7 cellular contexts compared by ENCODE assay signal in genomic region chr13:33017410-33017929, GRCh38. TPM values are rescaled to one million over a fixed set of nuclear protein-coding genes. Genes with fewer than 3 reads are reported as not detected.
A peak's percentile ranks its signal among the peaks of the same experiment; 100 is the strongest.
DNase-seq lines count a peak whose midpoint lies in the region; ATAC-seq and TF ChIP-seq lines count a peak whose summit lies in the region.

No MANE protein-coding gene starts in this region.

- intact Hi-C loops in mammary epithelial cell (cut with micrococcal nuclease), result no loop called here

- peaks cover 10% of the 10 kb centered on the region for H3K4me1 ChIP-seq in mammary epithelial cell (ENCODE audit: insufficient read depth, low read length)

- 30% methylated on average over 12 of the region's 12 CpGs for WGBS in mammary epithelial cell (ENCODE audit: low coverage, missing lambda C conversion rate)

- DNase-seq in HEK293T (ENCODE audit: extremely low spot score), result peak; percentile 16
- peak; percentile 67 for DNase-seq in NCI-H146 (lab: John Stamatoyannopoulos, UW)
- DNase-seq in mammary epithelial cell, result peak; percentile 31
- peak; percentile 43 for DNase-seq in kidney epithelial cell (ENCODE audit: low read depth)
- peak; percentile 22 for DNase-seq in stimulated activated CD4-positive, alpha-beta T cell treated with anti-CD3 and anti-CD28 coated beads, Interleukin-4, amount 100 ng/mL, for 24 hours
- DNase-seq in GF-D8 (lab: John Stamatoyannopoulos, UW), result no peak

- no peaks in the 10 kb centered on the region for H3K9me3 ChIP-seq in mammary epithelial cell (replicated peaks; ENCODE audit: insufficient read depth, low read length)

- BruUV-seq in mammary epithelial cell (replicated peaks; lab: Mats Ljungman, UMichigan), result no TSS peak

- H3K9ac ChIP-seq in mammary epithelial cell (ENCODE audit: insufficient read depth, low read length), result no peak overlapping the region

- H3K36me3 ChIP-seq in mammary epithelial cell (ENCODE audit: insufficient read depth, low read length), result no peaks in the 10 kb centered on the region
- no peaks in the 10 kb centered on the region for H3K36me3 ChIP-seq in kidney epithelial cell (ENCODE audit: control insufficient read depth, insufficient read depth, low read length)

- no peak overlapping the region for H3K4me3 ChIP-seq in mammary epithelial cell (replicated peaks in 1 of 3; ENCODE audit: insufficient read depth in 1 of 3, low read depth in 2 of 3, low read length in 3 of 3)
- H3K4me3 ChIP-seq in kidney epithelial cell (ENCODE audit: low read depth, low read length), result peak overlapping the region; percentile 31

- TF ChIP-seq CTCF in mammary epithelial cell (conservative IDR thresholded peaks at IDR 0.05 in 1 of 2, IDR thresholded peaks at IDR 0.05 in 1 of 2; ENCODE audit: extremely low read depth in 1 of 2, insufficient read depth in 1 of 2, low read depth in 1 of 2, low read length in 2 of 2), result peak; percentile 38 to 39
- TF ChIP-seq CTCF in kidney epithelial cell (IDR thresholded peaks at IDR 0.05; ENCODE audit: insufficient read depth, low read length, poor library complexity, severe bottlenecking), result peak; percentile 65

- no peaks in the 10 kb centered on the region for H3K79me2 ChIP-seq in mammary epithelial cell (ENCODE audit: insufficient read depth, low read length)

- POLR2A ChIA-PET in HEK293T (lab: Yijun Ruan, JAX), result no interaction called here

- H4K20me1 ChIP-seq in mammary epithelial cell (ENCODE audit: insufficient read depth, low read length), result no peaks in the 10 kb centered on the region

- dilution Hi-C loops in mammary epithelial cell (cut with HindIII; ENCODE audit: low sequenced_read_pairs), result no loop called here

- H3K27me3 ChIP-seq in mammary epithelial cell (ENCODE audit: insufficient read depth, low read length), result peaks cover 32% of the 10 kb centered on the region
- peaks cover 17% of the 10 kb centered on the region for H3K27me3 ChIP-seq in kidney epithelial cell (ENCODE audit: control insufficient read depth, insufficient read depth, low read length)

- ATAC-seq in GM18519 (IDR thresholded peaks at IDR 0.05; ENCODE audit: low FRiP score, unreplicated experiment), result peak; percentile 79

- CTCF ChIA-PET in HEK293T (lab: Yijun Ruan, JAX), result no interaction called here
- CTCF ChIA-PET in mammary epithelial cell (lab: Charles Lee; ENCODE audit: low non-redundant PET), result interaction anchor here (0.7 kb wide), 1 partner anchor 10 kb away, joined by 5 read pairs; no protein-coding TSS in a partner anchor

- H3K4me2 ChIP-seq in mammary epithelial cell (ENCODE audit: insufficient read depth, low read depth, low read length), result peak overlapping the region; percentile 40

- H3K27ac ChIP-seq in mammary epithelial cell (ENCODE audit: insufficient read depth, low read depth, low read length), result no peak overlapping the region

- in situ Hi-C loops in mammary epithelial cell (cut with MboI; ENCODE audit: low sequenced_read_pairs in 2 of 2), result no loop called here

- peak overlapping the region; percentile 60 for H2AFZ ChIP-seq in mammary epithelial cell (ENCODE audit: low read depth, low read length)

TF ChIP-seq in HEK293T, 16 proteins besides CTCF, POLR2A, EP300 and RAD21:
- TF ChIP-seq FOXM1 (IDR thresholded peaks at IDR 0.05; ENCODE audit: borderline replicate concordance), result no peak
- no peak for TF ChIP-seq NFRKB (IDR thresholded peaks at IDR 0.05)
- no peak for TF ChIP-seq ARNT (IDR thresholded peaks at IDR 0.05)
- TF ChIP-seq FOXK2 (IDR thresholded peaks at IDR 0.05), result no peak
- no peak for TF ChIP-seq TARDBP (IDR thresholded peaks at IDR 0.05)
- no peak for TF ChIP-seq FOXA1 (IDR thresholded peaks at IDR 0.05)
- TF ChIP-seq LEF1 (IDR thresholded peaks at IDR 0.05; ENCODE audit: borderline replicate concordance), result no peak
- no peak for TF ChIP-seq L3MBTL2 (conservative IDR thresholded peaks at IDR 0.05)
- TF ChIP-seq ELF4 (IDR thresholded peaks at IDR 0.05), result no peak
- TF ChIP-seq CTBP1 (IDR thresholded peaks at IDR 0.05; ENCODE audit: borderline replicate concordance), result no peak
- TF ChIP-seq BHLHE40 (IDR thresholded peaks at IDR 0.05; ENCODE audit: borderline replicate concordance), result no peak
- no peak for TF ChIP-seq SP1 (IDR thresholded peaks at IDR 0.05)
- no peak for TF ChIP-seq HDGF (IDR thresholded peaks at IDR 0.05; ENCODE audit: borderline replicate concordance)
- no peak for TF ChIP-seq ZNF384 (IDR thresholded peaks at IDR 0.05)
TF ChIP-seq in HEK293T: peak in this region for 0.

RNA-seq across cellular contexts. Expression of gene KL, which starts 1.2 kb away (rescaled TPM):
- total RNA-seq in mammary epithelial cell, result not detected
- polyA plus RNA-seq in mammary epithelial cell, result not detected
- not detected for polyA minus RNA-seq in mammary epithelial cell
- total RNA-seq in kidney epithelial cell, result 2.0 and 2.4 TPM in 2 replicates
